In genomic region chr1:4771267-4771666, GRCh38 we compare ENCODE assay signal across 40 cellular contexts.
"Had no signal": no experiment of that assay in that cellular context is flagged by ENCODE, and none has a peak within 500 bp of the region (broad histone marks: within the 10 kb centered on the region; RNA-seq: fewer than 3 reads in every experiment).

No MANE protein-coding gene starts in this region.

- H3K27ac Mint-ChIP-seq: activated CD4-positive, alpha-beta memory T cell treated with anti-CD3 and anti-CD28 coated beads, Interleukin-2, amount 10 ng/mL, durations not matched to agents 7 days and 5 days; activated CD4-positive, alpha-beta T cell treated with anti-CD3 and anti-CD28 coated beads for 36 hours; activated CD4-positive, alpha-beta T cell treated with anti-CD3 and anti-CD28 coated beads, Interleukin-2, amount 10 ng/mL, durations not matched to agents 7 days and 5 days; activated CD8-positive, alpha-beta memory T cell treated with anti-CD3 and anti-CD28 coated beads, Interleukin-2, amount 10 ng/mL, durations not matched to agents 7 days and 5 days; activated CD8-positive, alpha-beta T cell treated with anti-CD3 and anti-CD28 coated beads, Interleukin-2, amount 10 ng/mL, durations not matched to agents 7 days and 5 days; activated naive CD4-positive, alpha-beta T cell treated with anti-CD3 and anti-CD28 coated beads, Interleukin-2, amount 10 ng/mL, durations not matched to agents 7 days and 5 days; activated naive CD4-positive, alpha-beta T cell treated with anti-CD3 and anti-CD28 coated beads, Interleukin-2, amount 50 U/mL, for 24 hours; activated naive CD8-positive, alpha-beta T cell; activated naive CD8-positive, alpha-beta T cell treated with anti-CD3 and anti-CD28 coated beads, Interleukin-2, amount 10 ng/mL, durations not matched to agents 7 days and 5 days; activated naive CD8-positive, alpha-beta T cell treated with anti-CD3 and anti-CD28 coated beads, Interleukin-2, amount 50 U/mL, for 24 hours; activated T-cell treated with anti-CD3 and anti-CD28 coated beads, Interleukin-2, amount 50 U/mL, for 24 hours; activated T-helper 2 cell treated with anti-CD3 and anti-CD28 coated beads, Interferon-gamma antibody, Interleukin-2, Interleukin-4, amounts not matched to agents 10 μg/mL and 5 μg/mL and 100 μg/mL, durations not matched to agents 14 hours and 24 hours and 36 hours; T-helper 1 cell treated with Interleukin-12 subunit alpha and Interleukin-12 subunit beta and Interleukin-4 antibody, amounts not matched to agents 30 μg/mL and 1 μg/mL, for 36 hours; T-helper 2 cell treated with Interferon-gamma antibody and Interleukin-4, amounts not matched to agents 5 μg/mL and 100 μg/mL, for 36 hours; WTC11 had no signal

- DNase-seq: activated CD4-positive, alpha-beta memory T cell treated with anti-CD3 and anti-CD28 coated beads, Interleukin-2, amount 10 ng/mL, durations not matched to agents 7 days and 5 days; activated CD4-positive, alpha-beta T cell treated with anti-CD3 and anti-CD28 coated beads for 1 hour; activated CD4-positive, alpha-beta T cell treated with anti-CD3 and anti-CD28 coated beads for 36 hours; activated CD4-positive, alpha-beta T cell treated with anti-CD3 and anti-CD28 coated beads for 48 hours; activated CD4-positive, alpha-beta T cell treated with anti-CD3 and anti-CD28 coated beads, Interleukin-2, amount 10 ng/mL, durations not matched to agents 7 days and 5 days; activated CD4-positive, alpha-beta T cell treated with anti-CD3 and anti-CD28 coated beads, Interleukin-2, amount 50 U/mL, for 48 hours; activated CD4-positive, CD25-positive, alpha-beta regulatory T cell; activated CD8-positive, alpha-beta memory T cell treated with anti-CD3 and anti-CD28 coated beads for 24 hours; activated CD8-positive, alpha-beta memory T cell treated with anti-CD3 and anti-CD28 coated beads, Interleukin-2, amount 10 ng/mL, durations not matched to agents 7 days and 5 days; activated CD8-positive, alpha-beta memory T cell treated with anti-CD3 and anti-CD28 coated beads, Interleukin-2, amount 50 U/mL, for 48 hours; activated CD8-positive, alpha-beta T cell treated with anti-CD3 and anti-CD28 coated beads, Interleukin-2, amount 10 ng/mL, durations not matched to agents 7 days and 5 days; activated effector memory CD4-positive, alpha-beta T cell treated with Interleukin-2 at 50 U/mL for 16 hours; activated gamma-delta T cell; activated naive CD4-positive, alpha-beta T cell treated with anti-CD3 and anti-CD28 coated beads, Interleukin-2, amount 10 ng/mL, durations not matched to agents 7 days and 5 days; activated naive CD4-positive, alpha-beta T cell treated with Interleukin-2 at 50 U/mL for 16 hours; activated naive CD8-positive, alpha-beta T cell treated with anti-CD3 and anti-CD28 coated beads, Interleukin-2, amount 10 ng/mL, durations not matched to agents 7 days and 5 days; activated naive CD8-positive, alpha-beta T cell treated with anti-CD3 and anti-CD28 coated beads, Interleukin-2, amount 50 U/mL, for 24 hours; activated T-cell treated with anti-CD3 and anti-CD28 coated beads, Interleukin-2, amount 50 U/mL, for 24 hours; activated T-cell treated with anti-CD3 and anti-CD28 coated beads, Interleukin-2, amount 50 U/mL, for 48 hours; amygdala; anterior cingulate cortex; caudate nucleus; cerebellar nuclear complex; SW 1271; T-helper 1 cell; T-helper 2 cell; T-helper 9 cell; WERI-Rb-1 had no signal

- H3K27me3 Mint-ChIP-seq: activated CD4-positive, alpha-beta memory T cell treated with anti-CD3 and anti-CD28 coated beads, Interleukin-2, amount 10 ng/mL, durations not matched to agents 7 days and 5 days; activated CD4-positive, alpha-beta T cell treated with anti-CD3 and anti-CD28 coated beads, Interleukin-2, amount 10 ng/mL, durations not matched to agents 7 days and 5 days; activated CD8-positive, alpha-beta memory T cell treated with anti-CD3 and anti-CD28 coated beads, Interleukin-2, amount 10 ng/mL, durations not matched to agents 7 days and 5 days; activated naive CD4-positive, alpha-beta T cell treated with anti-CD3 and anti-CD28 coated beads, Interleukin-2, amount 10 ng/mL, durations not matched to agents 7 days and 5 days; activated naive CD4-positive, alpha-beta T cell treated with anti-CD3 and anti-CD28 coated beads, Interleukin-2, amount 50 U/mL, for 24 hours; activated naive CD8-positive, alpha-beta T cell; activated naive CD8-positive, alpha-beta T cell treated with anti-CD3 and anti-CD28 coated beads, Interleukin-2, amount 10 ng/mL, durations not matched to agents 7 days and 5 days; activated naive CD8-positive, alpha-beta T cell treated with anti-CD3 and anti-CD28 coated beads, Interleukin-2, amount 50 U/mL, for 24 hours; brain had no signal

- H3K36me3 Mint-ChIP-seq: activated CD8-positive, alpha-beta memory T cell treated with anti-CD3 and anti-CD28 coated beads, Interleukin-2, amount 10 ng/mL, durations not matched to agents 7 days and 5 days; activated naive CD4-positive, alpha-beta T cell treated with anti-CD3 and anti-CD28 coated beads, Interleukin-2, amount 10 ng/mL, durations not matched to agents 7 days and 5 days; activated naive CD4-positive, alpha-beta T cell treated with anti-CD3 and anti-CD28 coated beads, Interleukin-2, amount 50 U/mL, for 24 hours; activated naive CD8-positive, alpha-beta T cell; activated naive CD8-positive, alpha-beta T cell treated with anti-CD3 and anti-CD28 coated beads, Interleukin-2, amount 10 ng/mL, durations not matched to agents 7 days and 5 days had no signal

- H3K27ac ChIP-seq: ascending aorta, cardiac muscle cell, WERI-Rb-1 had no signal

- H3K4me1 Mint-ChIP-seq: activated CD4-positive, alpha-beta memory T cell treated with anti-CD3 and anti-CD28 coated beads, Interleukin-2, amount 10 ng/mL, durations not matched to agents 7 days and 5 days; activated CD4-positive, alpha-beta T cell treated with anti-CD3 and anti-CD28 coated beads for 36 hours; activated CD4-positive, alpha-beta T cell treated with anti-CD3 and anti-CD28 coated beads, Interleukin-2, amount 10 ng/mL, durations not matched to agents 7 days and 5 days; activated CD8-positive, alpha-beta memory T cell treated with anti-CD3 and anti-CD28 coated beads, Interleukin-2, amount 10 ng/mL, durations not matched to agents 7 days and 5 days; activated naive CD4-positive, alpha-beta T cell treated with anti-CD3 and anti-CD28 coated beads, Interleukin-2, amount 10 ng/mL, durations not matched to agents 7 days and 5 days; activated naive CD4-positive, alpha-beta T cell treated with anti-CD3 and anti-CD28 coated beads, Interleukin-2, amount 50 U/mL, for 24 hours; activated naive CD8-positive, alpha-beta T cell treated with anti-CD3 and anti-CD28 coated beads, Interleukin-2, amount 10 ng/mL, durations not matched to agents 7 days and 5 days; activated naive CD8-positive, alpha-beta T cell treated with anti-CD3 and anti-CD28 coated beads, Interleukin-2, amount 50 U/mL, for 24 hours; WTC11 had no signal

- FAIRE-seq: bronchial epithelial cell, TTC549 had no signal

- H3K4me3 ChIP-seq: ascending aorta, cardiac muscle cell had no signal

- ATAC-seq: activated CD4-positive, alpha-beta T cell treated with anti-CD3 and anti-CD28 coated beads for 36 hours; activated CD4-positive, CD25-positive, alpha-beta regulatory T cell treated with anti-CD3 and anti-CD28 coated beads, Interleukin-2, amount 50 U/mL, for 24 hours; activated CD8-positive, alpha-beta memory T cell treated with anti-CD3 and anti-CD28 coated beads, Interleukin-2, amount 10 ng/mL, durations not matched to agents 7 days and 5 days; activated CD8-positive, alpha-beta T cell treated with anti-CD3 and anti-CD28 coated beads, Interleukin-2, amount 10 ng/mL, durations not matched to agents 7 days and 5 days; activated naive CD8-positive, alpha-beta T cell treated with anti-CD3 and anti-CD28 coated beads, Interleukin-2, amount 50 U/mL, for 24 hours; WTC11 had no signal

- H3K4me3 Mint-ChIP-seq: activated CD4-positive, alpha-beta memory T cell treated with anti-CD3 and anti-CD28 coated beads, Interleukin-2, amount 10 ng/mL, durations not matched to agents 7 days and 5 days; activated CD4-positive, alpha-beta T cell treated with anti-CD3 and anti-CD28 coated beads for 36 hours; activated CD4-positive, alpha-beta T cell treated with anti-CD3 and anti-CD28 coated beads, Interleukin-2, amount 10 ng/mL, durations not matched to agents 7 days and 5 days; activated CD8-positive, alpha-beta memory T cell treated with anti-CD3 and anti-CD28 coated beads, Interleukin-2, amount 10 ng/mL, durations not matched to agents 7 days and 5 days; activated CD8-positive, alpha-beta T cell treated with anti-CD3 and anti-CD28 coated beads, Interleukin-2, amount 10 ng/mL, durations not matched to agents 7 days and 5 days; activated naive CD4-positive, alpha-beta T cell treated with anti-CD3 and anti-CD28 coated beads, Interleukin-2, amount 10 ng/mL, durations not matched to agents 7 days and 5 days; activated naive CD4-positive, alpha-beta T cell treated with anti-CD3 and anti-CD28 coated beads, Interleukin-2, amount 50 U/mL, for 24 hours; activated naive CD8-positive, alpha-beta T cell; activated naive CD8-positive, alpha-beta T cell treated with anti-CD3 and anti-CD28 coated beads, Interleukin-2, amount 10 ng/mL, durations not matched to agents 7 days and 5 days; activated naive CD8-positive, alpha-beta T cell treated with anti-CD3 and anti-CD28 coated beads, Interleukin-2, amount 50 U/mL, for 24 hours; activated T-cell treated with anti-CD3 and anti-CD28 coated beads, Interleukin-2, amount 50 U/mL, for 24 hours; brain; T-helper 1 cell treated with Interleukin-12 subunit alpha and Interleukin-12 subunit beta and Interleukin-4 antibody, amounts not matched to agents 30 μg/mL and 1 μg/mL, for 36 hours; T-helper 2 cell treated with Interferon-gamma antibody and Interleukin-4, amounts not matched to agents 5 μg/mL and 100 μg/mL, for 36 hours; WTC11 had no signal

- H3K9me3 Mint-ChIP-seq: activated CD4-positive, alpha-beta memory T cell treated with anti-CD3 and anti-CD28 coated beads, Interleukin-2, amount 10 ng/mL, durations not matched to agents 7 days and 5 days; activated CD4-positive, alpha-beta T cell treated with anti-CD3 and anti-CD28 coated beads, Interleukin-2, amount 10 ng/mL, durations not matched to agents 7 days and 5 days; activated naive CD4-positive, alpha-beta T cell treated with anti-CD3 and anti-CD28 coated beads, Interleukin-2, amount 10 ng/mL, durations not matched to agents 7 days and 5 days; activated naive CD4-positive, alpha-beta T cell treated with anti-CD3 and anti-CD28 coated beads, Interleukin-2, amount 50 U/mL, for 24 hours; activated naive CD8-positive, alpha-beta T cell treated with anti-CD3 and anti-CD28 coated beads, Interleukin-2, amount 10 ng/mL, durations not matched to agents 7 days and 5 days; activated naive CD8-positive, alpha-beta T cell treated with anti-CD3 and anti-CD28 coated beads, Interleukin-2, amount 50 U/mL, for 24 hours; activated T-cell treated with anti-CD3 and anti-CD28 coated beads, Interleukin-2, amount 50 U/mL, for 24 hours; activated T-helper 2 cell treated with anti-CD3 and anti-CD28 coated beads, Interferon-gamma antibody, Interleukin-2, Interleukin-4, amounts not matched to agents 10 μg/mL and 5 μg/mL and 100 μg/mL, durations not matched to agents 14 hours and 24 hours and 36 hours; brain; T-helper 1 cell treated with Interleukin-12 subunit alpha and Interleukin-12 subunit beta and Interleukin-4 antibody, amounts not matched to agents 30 μg/mL and 1 μg/mL, for 36 hours; T-helper 2 cell treated with Interferon-gamma antibody and Interleukin-4, amounts not matched to agents 5 μg/mL and 100 μg/mL, for 36 hours had no signal

- H3K9me3 ChIP-seq: ascending aorta had no signal

- H3K36me3 ChIP-seq: ascending aorta, cardiac muscle cell, WERI-Rb-1 had no signal

- H3K4me1 ChIP-seq: ascending aorta had no signal

- H3K27me3 ChIP-seq: ascending aorta, cardiac muscle cell had no signal
